ENCODE assay signal across 2 cellular contexts in the genomic region with DNA sequence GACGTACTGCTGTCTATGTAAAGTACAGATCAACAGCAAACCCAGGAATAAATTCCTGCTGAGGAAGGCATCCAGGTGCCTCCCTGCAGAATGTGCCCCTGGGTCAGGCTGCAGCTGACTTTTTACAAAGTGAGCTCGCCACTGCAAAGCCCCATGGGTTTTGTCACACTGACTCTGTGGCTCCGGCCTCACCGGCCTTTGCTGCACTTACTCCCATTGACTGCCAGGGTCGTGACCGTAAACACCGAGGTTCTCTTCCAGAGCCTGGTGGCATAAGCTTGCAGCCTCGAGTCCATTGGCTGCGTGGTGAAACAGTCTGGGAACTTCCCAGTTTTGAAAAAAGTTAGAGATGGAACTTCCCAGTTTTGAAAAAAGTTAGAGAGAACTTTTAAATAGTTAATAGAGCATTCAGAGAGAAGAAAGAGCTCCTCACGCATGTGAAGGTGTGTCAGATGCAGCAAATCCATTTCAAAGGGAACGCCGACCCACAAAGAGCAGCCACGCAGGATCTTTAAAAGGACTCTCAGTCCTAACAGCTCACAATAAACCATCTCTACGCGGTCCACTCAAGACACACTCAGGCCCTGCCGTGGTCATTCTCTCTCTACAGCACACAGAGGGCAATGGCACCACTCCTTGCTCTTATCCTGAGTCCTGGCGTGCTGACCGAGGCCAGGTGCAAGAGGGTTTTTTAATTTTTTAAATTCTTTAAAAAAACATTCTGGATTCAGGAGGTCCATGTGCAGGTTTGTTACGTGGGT.
TF ChIP-seq lines count a peak whose summit lies in the region.

No MANE protein-coding gene starts in this region.

TF ChIP-seq in IMR-90, 13 proteins besides CTCF, POLR2A, EP300 and RAD21:
- TF ChIP-seq MAZ (IDR thresholded peaks at IDR 0.05; ENCODE audit: borderline replicate concordance, low read depth, low read length): no peak
- no peak for TF ChIP-seq CHD1 (IDR thresholded peaks at IDR 0.05; ENCODE audit: low read depth, low read length)
- TF ChIP-seq SMC3 (IDR thresholded peaks at IDR 0.05; ENCODE audit: low read depth, low read length): no peak
- no peak for TF ChIP-seq BHLHE40 (IDR thresholded peaks at IDR 0.05; ENCODE audit: low read depth, low read length)
- TF ChIP-seq RFX5 (IDR thresholded peaks at IDR 0.05; ENCODE audit: low read depth, low read length): no peak
- no peak for TF ChIP-seq FOS (IDR thresholded peaks at IDR 0.05; ENCODE audit: low read depth, low read length)
- TF ChIP-seq RCOR1 (IDR thresholded peaks at IDR 0.05; ENCODE audit: insufficient replicate concordance, low read length): no peak
- no peak for TF ChIP-seq MAFK (IDR thresholded peaks at IDR 0.05; ENCODE audit: low read depth, low read length)
- no peak for TF ChIP-seq MXI1 (IDR thresholded peaks at IDR 0.05; ENCODE audit: borderline replicate concordance, low read depth, low read length)
- TF ChIP-seq, protein P1, sequence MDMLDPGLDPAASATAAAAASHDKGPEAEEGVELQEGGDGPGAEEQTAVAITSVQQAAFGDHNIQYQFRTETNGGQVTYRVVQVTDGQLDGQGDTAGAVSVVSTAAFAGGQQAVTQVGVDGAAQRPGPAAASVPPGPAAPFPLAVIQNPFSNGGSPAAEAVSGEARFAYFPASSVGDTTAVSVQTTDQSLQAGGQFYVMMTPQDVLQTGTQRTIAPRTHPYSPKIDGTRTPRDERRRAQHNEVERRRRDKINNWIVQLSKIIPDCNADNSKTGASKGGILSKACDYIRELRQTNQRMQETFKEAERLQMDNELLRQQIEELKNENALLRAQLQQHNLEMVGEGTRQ (IDR thresholded peaks at IDR 0.05; ENCODE audit: low read depth, low read length): no peak
- no peak for TF ChIP-seq CEBPB (IDR thresholded peaks at IDR 0.05; ENCODE audit: low read depth, low read length)

TF ChIP-seq in H1, 55 proteins besides CTCF, POLR2A, EP300 and RAD21:
- TF ChIP-seq SIX5 (IDR thresholded peaks at IDR 0.05; ENCODE audit: low read depth, low read length) (no peak), GTF2F1 (IDR thresholded peaks at IDR 0.05; ENCODE audit: borderline replicate concordance, low read depth, low read length) (no peak), KDM4A (IDR thresholded peaks at IDR 0.05; ENCODE audit: low read depth, low read length, severe bottlenecking) (no peak), KDM5A (IDR thresholded peaks at IDR 0.05; ENCODE audit: low read length) (no peak), CEBPB (IDR thresholded peaks at IDR 0.05; ENCODE audit: low read depth, low read length) (no peak), JUN (IDR thresholded peaks at IDR 0.05; ENCODE audit: low read depth, low read length) (no peak), YY1 (IDR thresholded peaks at IDR 0.05; ENCODE audit: low read depth, low read length) (no peak), RBBP5 (IDR thresholded peaks at IDR 0.05; ENCODE audit: borderline replicate concordance, low read depth, low read length) (no peak), BCL11A (IDR thresholded peaks at IDR 0.05; ENCODE audit: low read depth in 2 of 2, low read length in 2 of 2) (no peak), TAF1 (IDR thresholded peaks at IDR 0.05; ENCODE audit: low read depth, low read length) (no peak), HDAC2 (IDR thresholded peaks at IDR 0.05; ENCODE audit: borderline replicate concordance in 1 of 2, low read depth in 2 of 2, low read length in 2 of 2) (no peak), NANOG (IDR thresholded peaks at IDR 0.05; ENCODE audit: insufficient read depth, low read depth, low read length, poor library complexity, severe bottlenecking) (no peak), HDAC6 (IDR thresholded peaks at IDR 0.05; ENCODE audit: low read depth, low read length) (no peak), CTBP2 (IDR thresholded peaks at IDR 0.05; ENCODE audit: borderline replicate concordance, insufficient read depth, insufficient read length, low read length) (no peak)
TF ChIP-seq in H1: peak in this region for 0.
